In genomic region chr22:50260434-50260800, GRCh38 we compare ENCODE assay signal across 8 cellular contexts. TPM values are rescaled to one million over a fixed set of nuclear protein-coding genes. Genes with fewer than 3 reads are reported as not detected.
A peak's percentile ranks its signal among the peaks of the same experiment; 100 is the strongest.
DNase-seq lines count a peak whose midpoint lies in the region; ATAC-seq and TF ChIP-seq lines count a peak whose summit lies in the region.

No MANE protein-coding gene starts in this region.

- no peaks in the 10 kb centered on the region for H3K9me3 Mint-ChIP-seq in endothelial cell (ENCODE audit: unreplicated experiment)

- peaks cover 22% of the 10 kb centered on the region for H3F3A ChIP-seq in PC-9 (ENCODE audit: insufficient read depth, low read depth)

- H3K79me2 ChIP-seq in PC-9 (ENCODE audit: low read depth), result peaks cover 23% of the 10 kb centered on the region

- peaks cover 4% of the 10 kb centered on the region for H3K4me1 Mint-ChIP-seq in endothelial cell (ENCODE audit: unreplicated experiment)

- H3K36me3 ChIP-seq in PC-9 (ENCODE audit: low read depth) (0 out of 2 replicates have a peak, but pooled peaks cover 3% of the 10 kb centered on the region), aorta (ENCODE audit: control insufficient read depth in 1 of 2, insufficient read depth in 2 of 2, low read length in 1 of 2) (no peaks in the 10 kb centered on the region)

- no peaks in the 10 kb centered on the region for H3K27me3 ChIP-seq in PC-9 (ENCODE audit: insufficient read depth, low read depth)
- no peaks in the 10 kb centered on the region for H3K27me3 ChIP-seq in aorta (ENCODE audit: control insufficient read depth in 1 of 2, insufficient read depth in 2 of 2, low read length in 1 of 2)

- no peak overlapping the region for H3K27ac ChIP-seq in PC-9
- no peak overlapping the region for H3K27ac ChIP-seq in aorta (ENCODE audit: low read depth in 1 of 2, low read length in 2 of 2)

- H3K4me3 ChIP-seq in GM12864 (ENCODE audit: low read depth, low read length), result peak overlapping the region; percentile 64
- H3K4me3 ChIP-seq in PC-9, result peak overlapping the region; percentile 62
- H3K4me3 ChIP-seq in retinal pigment epithelial cell (ENCODE audit: low read length), result peak overlapping the region; percentile 53
- no peak overlapping the region for H3K4me3 ChIP-seq in aorta (ENCODE audit: low read length in 2 of 2)

- peak overlapping the region; percentile 85 for H2AFZ ChIP-seq in PC-9

- H3K4me3 Mint-ChIP-seq in endothelial cell (ENCODE audit: unreplicated experiment), result peak overlapping the region; percentile 42

- TSS peak; percentile 29 for BruUV-seq in PC-9 (replicated peaks; lab: Mats Ljungman, UMichigan)

- H3K27ac Mint-ChIP-seq in endothelial cell (ENCODE audit: unreplicated experiment), result no peak overlapping the region

- intact Hi-C loops in PC-9 (cut with micrococcal nuclease; ENCODE audit: unreplicated experiment), result no loop called here
- intact Hi-C loops in aorta (cut with DNase I), result no loop called here

- TF ChIP-seq CTCF in GM12864 (IDR thresholded peaks at IDR 0.05; ENCODE audit: low read depth, low read length, missing control alignments) (no peak), PC-9 (conservative IDR thresholded peaks at IDR 0.05) (no peak), endothelial cell (IDR thresholded peaks at IDR 0.05; ENCODE audit: unreplicated experiment) (no peak), retinal pigment epithelial cell (conservative IDR thresholded peaks at IDR 0.05; ENCODE audit: low read depth, low read length) (no peak)

- peak overlapping the region; percentile 92 for H3K4me2 ChIP-seq in PC-9

- peaks cover 30% of the 10 kb centered on the region for H3K4me1 ChIP-seq in PC-9 (replicated peaks; ENCODE audit: insufficient read depth)
- H3K4me1 ChIP-seq in aorta (ENCODE audit: control insufficient read depth in 1 of 2, insufficient read depth in 2 of 2, low read length in 2 of 2), result no peaks in the 10 kb centered on the region

- POLR2A ChIA-PET in PC-9 (lab: Charles Lee; ENCODE audit: unreplicated experiment), result interaction anchor here (0.7 kb wide), 1 partner anchor 47 kb away, joined by 3 read pairs; the partner anchor contains the start of gene PLXNB2

- 29 to 33% methylated on average over 10 to 11 of the region's 11 CpGs for WGBS in aorta, 2 donors

- CTCF ChIA-PET in PC-9 (lab: Charles Lee), result interaction anchor here (0.6 kb wide), 1 partner anchor 17 kb away, joined by 6 read pairs; no protein-coding TSS in a partner anchor

- peaks cover 13% of the 10 kb centered on the region for H3K27me3 Mint-ChIP-seq in endothelial cell (ENCODE audit: unreplicated experiment)

- H4K20me1 ChIP-seq in PC-9 (ENCODE audit: insufficient read depth), result peaks cover 3% of the 10 kb centered on the region

- DNase-seq in GM12864 (ENCODE audit: low read depth), result no peak
- DNase-seq in PC-9, result no peak
- no peak for DNase-seq in endothelial cell (ENCODE audit: low spot score)
- DNase-seq in retinal pigment epithelial cell (ENCODE audit: low read depth), result no peak
- no peak for DNase-seq in NCI-H345 treated with DMSO at 0.1 percent for 48 hours (lab: John Stamatoyannopoulos, UW; ENCODE audit: unreplicated experiment)
- DNase-seq in aorta, result no peak

- peaks cover 5% of the 10 kb centered on the region for H3K36me3 Mint-ChIP-seq in endothelial cell (ENCODE audit: low read depth, unreplicated experiment)

- no peaks in the 10 kb centered on the region for H3K9me2 ChIP-seq in PC-9 (ENCODE audit: insufficient read depth)

- ATAC-seq in aorta (ENCODE audit: low FRiP score), result no peak
- ATAC-seq in HG02610 (IDR thresholded peaks at IDR 0.05; ENCODE audit: unreplicated experiment), result no peak
- no peak for ATAC-seq in HG02870 (IDR thresholded peaks at IDR 0.05; ENCODE audit: unreplicated experiment)

- H3K9me3 ChIP-seq in PC-9 (ENCODE audit: insufficient read depth, low read depth), result no peaks in the 10 kb centered on the region
- no peaks in the 10 kb centered on the region for H3K9me3 ChIP-seq in aorta (ENCODE audit: control insufficient read depth, low read length)

RNA-seq across cellular contexts. Expression of gene MAPK12, which starts 1.1 kb away (rescaled TPM):
- total RNA-seq in PC-9 (2021) (48.5 and 61.1 TPM in 2 replicates), endothelial cell (ENCODE audit: unreplicated experiment) (33.4 TPM), aorta (10 to 100 TPM in 1 of 2 donors, 1 to 10 TPM in 1; 9.2 to 22.9 TPM)
- polyA plus RNA-seq in aorta, result 10 to 100 TPM in 1 of 2 donors, 1 to 10 TPM in 1; 1.6 to 19.0 TPM

RNA-seq across cellular contexts. Expression of gene HDAC10, which starts 9.4 kb away (rescaled TPM):
- total RNA-seq in PC-9 (2021) (80.5 and 101 TPM in 2 replicates), endothelial cell (ENCODE audit: unreplicated experiment) (42.1 TPM), aorta (10 to 100 TPM; 19.8 to 47.8 TPM)
- 10 to 100 TPM in 1 of 2 donors, 1 to 10 TPM in 1; 5.5 to 57.3 TPM for polyA plus RNA-seq in aorta

RNA-seq across cellular contexts. Expression of gene MAPK11, which starts 9.8 kb away (rescaled TPM):
- total RNA-seq in PC-9 (2021) (5.5 and 10.0 TPM in 2 replicates), endothelial cell (ENCODE audit: unreplicated experiment) (62.4 TPM), aorta (10 to 100 TPM; 10.7 to 23.2 TPM)
- polyA plus RNA-seq in aorta, result 10 to 100 TPM in 1 of 2 donors, under 1 TPM in 1; 0.13 to 14.9 TPM

RNA-seq across cellular contexts. Expression of gene TUBGCP6, which starts 15.6 kb away (rescaled TPM):
- 31.3 and 34.8 TPM in 2 replicates for total RNA-seq in PC-9 (2021)
- 48.5 TPM for total RNA-seq in endothelial cell (ENCODE audit: unreplicated experiment)
- 10 to 100 TPM; 29.0 to 49.5 TPM for total RNA-seq in aorta
- 100 to 1,000 TPM in 1 of 2 donors, 1 to 10 TPM in 1; 7.0 to 134 TPM for polyA plus RNA-seq in aorta

RNA-seq across cellular contexts. Expression of gene PLXNB2, which starts 47.0 kb away (rescaled TPM):
- total RNA-seq in PC-9 (2021) (250 and 260 TPM in 2 replicates), endothelial cell (ENCODE audit: unreplicated experiment) (96.5 TPM), aorta (100 to 1,000 TPM; 139 to 210 TPM)
- 100 to 1,000 TPM in 1 of 2 donors, 10 to 100 TPM in 1; 46.0 to 214 TPM for polyA plus RNA-seq in aorta

Comparison
In these comparisons a context has a peak if more than half of its experiments do, and no peak if none do; other contexts are left out.
1. H3K4me3 ChIP-seq: peak in GM12864 (single experiment), PC-9 (single experiment) and retinal pigment epithelial cell (single experiment); none in aorta (0 of 2).